1 cellular context compared by ENCODE assay signal in the genomic region with DNA sequence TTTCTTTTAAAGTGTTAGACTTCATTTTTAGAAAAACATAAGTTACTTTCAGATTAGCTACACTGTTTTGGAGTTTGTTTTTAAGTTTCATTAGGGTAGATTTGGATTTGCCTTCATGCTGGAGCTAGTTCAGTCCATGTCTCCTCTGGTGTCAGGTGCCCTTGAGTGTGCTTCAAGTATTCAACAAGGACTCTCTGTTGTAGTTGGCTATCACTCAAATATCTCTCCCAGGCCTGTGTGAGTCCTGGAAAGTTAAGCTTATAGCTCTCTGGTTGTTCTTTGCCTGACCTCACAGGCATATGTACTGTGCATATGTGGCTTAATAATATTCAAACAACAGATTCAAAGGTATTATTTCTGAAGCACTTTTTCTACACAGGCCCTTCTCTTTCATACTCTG.
TF ChIP-seq lines count a peak whose summit lies in the region.

No MANE protein-coding gene starts in this region.

TF ChIP-seq in WTC11, 78 proteins besides CTCF, POLR2A, EP300 and RAD21 (continued from another document):
- TF ChIP-seq, protein P1, sequence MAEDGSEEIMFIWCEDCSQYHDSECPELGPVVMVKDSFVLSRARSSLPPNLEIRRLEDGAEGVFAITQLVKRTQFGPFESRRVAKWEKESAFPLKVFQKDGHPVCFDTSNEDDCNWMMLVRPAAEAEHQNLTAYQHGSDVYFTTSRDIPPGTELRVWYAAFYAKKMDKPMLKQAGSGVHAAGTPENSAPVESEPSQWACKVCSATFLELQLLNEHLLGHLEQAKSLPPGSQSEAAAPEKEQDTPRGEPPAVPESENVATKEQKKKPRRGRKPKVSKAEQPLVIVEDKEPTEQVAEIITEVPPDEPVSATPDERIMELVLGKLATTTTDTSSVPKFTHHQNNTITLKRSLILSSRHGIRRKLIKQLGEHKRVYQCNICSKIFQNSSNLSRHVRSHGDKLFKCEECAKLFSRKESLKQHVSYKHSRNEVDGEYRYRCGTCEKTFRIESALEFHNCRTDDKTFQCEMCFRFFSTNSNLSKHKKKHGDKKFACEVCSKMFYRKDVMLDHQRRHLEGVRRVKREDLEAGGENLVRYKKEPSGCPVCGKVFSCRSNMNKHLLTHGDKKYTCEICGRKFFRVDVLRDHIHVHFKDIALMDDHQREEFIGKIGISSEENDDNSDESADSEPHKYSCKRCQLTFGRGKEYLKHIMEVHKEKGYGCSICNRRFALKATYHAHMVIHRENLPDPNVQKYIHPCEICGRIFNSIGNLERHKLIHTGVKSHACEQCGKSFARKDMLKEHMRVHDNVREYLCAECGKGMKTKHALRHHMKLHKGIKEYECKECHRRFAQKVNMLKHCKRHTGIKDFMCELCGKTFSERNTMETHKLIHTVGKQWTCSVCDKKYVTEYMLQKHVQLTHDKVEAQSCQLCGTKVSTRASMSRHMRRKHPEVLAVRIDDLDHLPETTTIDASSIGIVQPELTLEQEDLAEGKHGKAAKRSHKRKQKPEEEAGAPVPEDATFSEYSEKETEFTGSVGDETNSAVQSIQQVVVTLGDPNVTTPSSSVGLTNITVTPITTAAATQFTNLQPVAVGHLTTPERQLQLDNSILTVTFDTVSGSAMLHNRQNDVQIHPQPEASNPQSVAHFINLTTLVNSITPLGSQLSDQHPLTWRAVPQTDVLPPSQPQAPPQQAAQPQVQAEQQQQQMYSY (CRISPR knock-in tag; IDR thresholded peaks at IDR 0.05) = no peak
- TF ChIP-seq KAT7 (CRISPR knock-in tag; IDR thresholded peaks at IDR 0.05; ENCODE audit: borderline replicate concordance) (no peak), PRRX2 (CRISPR knock-in tag; IDR thresholded peaks at IDR 0.05) (no peak)
